Comparison of ENCODE assay signal across 16 cellular contexts in genomic region chr1:24935615-24936484, GRCh38. TPM values are rescaled to one million over a fixed set of nuclear protein-coding genes. Genes with fewer than 3 reads are reported as not detected.
DNase-seq lines count a peak whose midpoint lies in the region; ATAC-seq, FAIRE-seq and TF ChIP-seq lines count a peak whose summit lies in the region.
"Had no signal": no experiment of that assay in that cellular context is flagged by ENCODE, and none has a peak within 500 bp of the region (broad histone marks: within the 10 kb centered on the region; RNA-seq: fewer than 3 reads in every experiment).

No MANE protein-coding gene starts in this region.

- peak overlapping the region; percentile 61 for H3K27ac Mint-ChIP-seq in activated T-helper 17 cell treated with anti-CD3 and anti-CD28 coated beads, Interleukin-2, amount 50 U/mL, for 72 hours
- H3K27ac Mint-ChIP-seq in stimulated activated naive B cell treated with anti-CD40 and anti-IgM and Interleukin-4, amounts not matched to agents 10 μg/mL and 1 μg/mL and 100 μg/mL, for 72 hours, result peak overlapping the region; percentile 92

- ATAC-seq in activated T-helper 17 cell treated with anti-CD3 and anti-CD28 coated beads, Interleukin-2, amount 50 U/mL, for 72 hours (replicated peaks), result peak; percentile 7
- peak in 1 of 2 donors; percentile 23 for ATAC-seq in stimulated activated naive B cell treated with anti-CD40 and anti-IgM and Interleukin-4, amounts not matched to agents 10 μg/mL and 1 μg/mL and 100 μg/mL, for 72 hours (replicated peaks)
- ATAC-seq: left ventricle myocardium superior, right cardiac atrium had no signal

- in situ Hi-C loops in GM13976 (cut with MboI; ENCODE audit: low sequenced_read_pairs, unreplicated experiment), result loop anchor here (10.0 kb wide), 1 partner anchor 99 kb away; no protein-coding TSS in a partner anchor

- H3K27me3 Mint-ChIP-seq in activated T-helper 17 cell treated with anti-CD3 and anti-CD28 coated beads, Interleukin-2, amount 50 U/mL, for 72 hours, result no peaks in the 10 kb centered on the region
- H3K27me3 Mint-ChIP-seq in stimulated activated naive B cell treated with anti-CD40 and anti-IgM and Interleukin-4, amounts not matched to agents 10 μg/mL and 1 μg/mL and 100 μg/mL, for 72 hours, result no peaks in the 10 kb centered on the region

- H3K36me3 Mint-ChIP-seq in activated T-helper 17 cell treated with anti-CD3 and anti-CD28 coated beads, Interleukin-2, amount 50 U/mL, for 72 hours (ENCODE audit: low read depth), result peaks cover 92% of the 10 kb centered on the region
- peaks cover 33 to 67% of the 10 kb centered on the region in 2 donors for H3K36me3 Mint-ChIP-seq in stimulated activated naive B cell treated with anti-CD40 and anti-IgM and Interleukin-4, amounts not matched to agents 10 μg/mL and 1 μg/mL and 100 μg/mL, for 72 hours

- H3K4me3 Mint-ChIP-seq in activated T-helper 17 cell treated with anti-CD3 and anti-CD28 coated beads, Interleukin-2, amount 50 U/mL, for 72 hours, result peak overlapping the region; percentile 49
- peak overlapping the region in 1 of 2 donors; percentile 48 for H3K4me3 Mint-ChIP-seq in stimulated activated naive B cell treated with anti-CD40 and anti-IgM and Interleukin-4, amounts not matched to agents 10 μg/mL and 1 μg/mL and 100 μg/mL, for 72 hours

- H3K4me1 Mint-ChIP-seq in activated T-helper 17 cell treated with anti-CD3 and anti-CD28 coated beads, Interleukin-2, amount 50 U/mL, for 72 hours, result peaks cover 38% of the 10 kb centered on the region
- H3K4me1 Mint-ChIP-seq in stimulated activated naive B cell treated with anti-CD40 and anti-IgM and Interleukin-4, amounts not matched to agents 10 μg/mL and 1 μg/mL and 100 μg/mL, for 72 hours, result peaks cover 51 to 84% of the 10 kb centered on the region in 2 donors

- DNase-seq in activated effector memory CD4-positive, alpha-beta T cell treated with anti-CD3 and anti-CD28 coated beads, Interleukin-2, amount 50 U/mL, for 16 hours, result peak; percentile 69
- no peak for DNase-seq in activated effector memory CD4-positive, alpha-beta T cell treated with Interleukin-2 at 50 U/mL for 16 hours
- DNase-seq in GM13976 (ENCODE audit: low spot score) (peak; percentile 72), D721Med (ENCODE audit: insufficient read length, low spot score) (no peak), cortex of kidney (lab: John Stamatoyannopoulos, UW) (no peak)
- DNase-seq in stimulated activated naive B cell treated with anti-CD40 and anti-IgM and Interleukin-4, amounts not matched to agents 10 μg/mL and 1 μg/mL and 100 μg/mL, for 72 hours, result no peak
- DNase-seq: dorsolateral prefrontal cortex; HCEC 1CT; left ventricle myocardium superior; NCI-H1048; NCI-H2171 treated with DMSO at 0.1 percent for 48 hours; NCI-H748 treated with DMSO at 0.1 percent for 48 hours; Peyer's patch; right cardiac atrium; stimulated activated CD4-positive, alpha-beta T cell treated with anti-CD3 and anti-CD28 coated beads, Interleukin-2, amount 100 ng/mL, for 24 hours had no signal

- TF ChIP-seq CTCF in GM13976 (IDR thresholded peaks at IDR 0.05; ENCODE audit: borderline replicate concordance, control extremely low read depth, extremely low read depth, insufficient read depth, missing control alignments) (no peak), D721Med (IDR thresholded peaks at IDR 0.05; ENCODE audit: insufficient read depth, missing control alignments) (no peak)

- no peak for FAIRE-seq in D721Med (lab: Jason Lieb, UNC)

- H3K9me3 Mint-ChIP-seq in activated T-helper 17 cell treated with anti-CD3 and anti-CD28 coated beads, Interleukin-2, amount 50 U/mL, for 72 hours, result no peaks in the 10 kb centered on the region
- H3K9me3 Mint-ChIP-seq in stimulated activated naive B cell treated with anti-CD40 and anti-IgM and Interleukin-4, amounts not matched to agents 10 μg/mL and 1 μg/mL and 100 μg/mL, for 72 hours, result no peaks in the 10 kb centered on the region

RNA-seq across cellular contexts. Expression of gene RUNX3, which starts 5.8 kb away (rescaled TPM):
- 100 to 1,000 TPM; 116 to 145 TPM for total RNA-seq in activated T-helper 17 cell treated with anti-CD3 and anti-CD28 coated beads, Interleukin-2, amount 50 U/mL, for 72 hours

Comparison
In these comparisons a context has a peak if more than half of its experiments do, and no peak if none do; other contexts are left out.
1. DNase-seq: peak in activated effector memory CD4-positive, alpha-beta T cell treated with anti-CD3 and anti-CD28 coated beads, Interleukin-2, amount 50 U/mL, for 16 hours (single experiment) and GM13976 (single experiment); none in activated effector memory CD4-positive, alpha-beta T cell treated with Interleukin-2 at 50 U/mL for 16 hours (single experiment), stimulated activated naive B cell treated with anti-CD40 and anti-IgM and Interleukin-4, amounts not matched to agents 10 μg/mL and 1 μg/mL and 100 μg/mL, for 72 hours (single experiment), D721Med (single experiment) and cortex of kidney (single experiment).